ENCODE assay signal across 13 cellular contexts in genomic region chr3:64943861-64944260, GRCh38.
"Had no signal": no experiment of that assay in that cellular context is flagged by ENCODE, and none has a peak within 500 bp of the region (broad histone marks: within the 10 kb centered on the region; RNA-seq: fewer than 3 reads in every experiment).

No MANE protein-coding gene starts in this region.

- H3K36me3 ChIP-seq: right lobe of liver had no signal

- H3K27me3 ChIP-seq: right lobe of liver had no signal

- H3K36me3 Mint-ChIP-seq: activated naive CD4-positive, alpha-beta T cell treated with anti-CD3 and anti-CD28 coated beads, Interleukin-2, amount 50 U/mL, for 72 hours; memory B cell had no signal

- H3K4me1 ChIP-seq: right lobe of liver had no signal

- ATAC-seq: activated naive CD4-positive, alpha-beta T cell treated with anti-CD3 and anti-CD28 coated beads, Interleukin-2, amount 50 U/mL, for 72 hours; left lobe of liver; right lobe of liver; stimulated activated naive CD8-positive, alpha-beta T cell treated with anti-CD3 and anti-CD28 coated beads, Interleukin-15, Interleukin-2, amounts not matched to agents 100 U/mL and 50 U/mL, for 24 hours had no signal

- H3K4me3 Mint-ChIP-seq: memory B cell had no signal

- H3K9me3 ChIP-seq: right lobe of liver had no signal

- H3K27me3 Mint-ChIP-seq: memory B cell had no signal

- DNase-seq: activated CD4-positive, alpha-beta T cell treated with anti-CD3 and anti-CD28 coated beads, Interleukin-2, amount 50 U/mL, for 4 hours; activated CD4-positive, CD25-positive, alpha-beta regulatory T cell treated with anti-CD3 and anti-CD28 coated beads, Interleukin-2, amount 50 U/mL, for 72 hours; activated effector memory CD4-positive, alpha-beta T cell treated with anti-CD3 and anti-CD28 coated beads, Interleukin-2, amount 50 U/mL, for 16 hours; activated T-cell treated with anti-CD3 and anti-CD28 coated beads, Interleukin-2, amount 50 U/mL, for 1 hour; dermis blood vessel endothelial cell; erythroblast; right lobe of liver; stimulated activated CD4-positive, alpha-beta T cell treated with anti-CD3 and anti-CD28 coated beads, Interleukin-12 subunit alpha, Interleukin-12 subunit beta, amount 100 ng/mL, for 4 hours; stimulated activated CD4-positive, alpha-beta T cell treated with anti-CD3 and anti-CD28 coated beads, Interleukin-2, amount 100 ng/mL, for 48 hours; stimulated activated naive CD8-positive, alpha-beta T cell treated with anti-CD3 and anti-CD28 coated beads, Interleukin-15, Interleukin-2, amounts not matched to agents 100 U/mL and 50 U/mL, for 24 hours had no signal

- H3K4me1 Mint-ChIP-seq: memory B cell had no signal

- H3K4me3 ChIP-seq: right lobe of liver had no signal

- H3K27ac Mint-ChIP-seq: activated naive CD4-positive, alpha-beta T cell treated with anti-CD3 and anti-CD28 coated beads, Interleukin-2, amount 50 U/mL, for 72 hours; memory B cell had no signal
